8 cellular contexts compared by ENCODE assay signal in genomic region chr20:18005170-18005989, GRCh38.
DNase-seq lines count a peak whose midpoint lies in the region; ATAC-seq lines count a peak whose summit lies in the region.

No MANE protein-coding gene starts in this region.

- no peaks in the 10 kb centered on the region for H3K36me3 ChIP-seq in NT2/D1 (ENCODE audit: insufficient read depth, insufficient read length, low read length)

- intact Hi-C loops in posterior cingulate gyrus (cut with DNase I), result no loop called here

- no peaks in the 10 kb centered on the region for H3K9me3 ChIP-seq in NT2/D1 (ENCODE audit: insufficient read depth, low read length)

- DNase-seq in NT2/D1 (ENCODE audit: low read depth, low spot score) (peak; percentile 8), posterior cingulate gyrus (peak in 8 of 10 donors; percentile 16 to 90 (median 64)), ACHN (no peak), nucleus accumbens (lab: John Stamatoyannopoulos, UW) (no peak), NCI-H2081 (lab: John Stamatoyannopoulos, UW) (no peak)
- no peak for DNase-seq in activated CD4-positive, alpha-beta T cell treated with anti-CD3 and anti-CD28 coated beads, Interleukin-2, amount 50 U/mL, for 4 hours

- H3K4me3 ChIP-seq in NT2/D1 (ENCODE audit: insufficient read length, low read depth), result no peak overlapping the region

- no peaks in the 10 kb centered on the region for H3K27me3 ChIP-seq in NT2/D1 (ENCODE audit: insufficient read depth, insufficient read length)

- H3K4me1 ChIP-seq in NT2/D1 (ENCODE audit: insufficient read depth, insufficient read length), result peaks cover 10% of the 10 kb centered on the region

- in situ Hi-C loops in ACHN (cut with HindIII; ENCODE audit: low pct_ligation_motif_present, low pct_unique_long_range_greater_than_20kb, low sequenced_read_pairs), result no loop called here

- peak overlapping the region; percentile 8 for H3K9ac ChIP-seq in NT2/D1 (ENCODE audit: insufficient read length, low read depth)

- ATAC-seq in GM19025 (IDR thresholded peaks at IDR 0.05; ENCODE audit: low read depth, unreplicated experiment) (peak; percentile 97), HG02759 (IDR thresholded peaks at IDR 0.05; ENCODE audit: unreplicated experiment) (peak; percentile 93)

Comparison
In these comparisons a context has a peak if more than half of its experiments do, and no peak if none do; other contexts are left out.
1. DNase-seq: peak in NT2/D1 (single experiment) and posterior cingulate gyrus (8 of 10); none in ACHN (single experiment), activated CD4-positive, alpha-beta T cell treated with anti-CD3 and anti-CD28 coated beads, Interleukin-2, amount 50 U/mL, for 4 hours (0 of 2), nucleus accumbens (0 of 56) and NCI-H2081 (0 of 2).